7 cellular contexts compared by ENCODE assay signal in genomic region chr6:31462964-31463940, GRCh38. TPM values are rescaled to one million over a fixed set of nuclear protein-coding genes. Genes with fewer than 3 reads are reported as not detected.
A peak's percentile ranks its signal among the peaks of the same experiment; 100 is the strongest.
DNase-seq lines count a peak whose midpoint lies in the region; ATAC-seq and TF ChIP-seq lines count a peak whose summit lies in the region.

No MANE protein-coding gene starts in this region.

- H3K4me1 Mint-ChIP-seq in mesothelial cell of epicardium, result peaks cover 9% of the 10 kb centered on the region

- TF ChIP-seq CTCF in mesothelial cell of epicardium (IDR thresholded peaks at IDR 0.05; ENCODE audit: unreplicated experiment), result no peak

- DNase-seq in NCI-H526 treated with DMSO at 0.1 percent for 48 hours (lab: John Stamatoyannopoulos, UW) (peak; percentile 94), activated T-cell treated with anti-CD3 and anti-CD28 coated beads for 1 hour (ENCODE audit: low read depth) (peak; percentile 81), epidermal melanocyte (ENCODE audit: insufficient read length, low spot score) (peak; percentile 49), mesothelial cell of epicardium (ENCODE audit: low spot score in 2 of 2, unreplicated experiment in 2 of 2) (peak; percentile 65 to 90)
- DNase-seq in stimulated activated CD8-positive, alpha-beta memory T cell treated with anti-CD3 and anti-CD28 coated beads, Interleukin-15, amount 100 ng/mL, for 1 hour (ENCODE audit: low read depth), result peak; percentile 86

- peak overlapping the region; percentile 75 for H3K4me3 Mint-ChIP-seq in mesothelial cell of epicardium

- no peaks in the 10 kb centered on the region for H3K9me3 Mint-ChIP-seq in mesothelial cell of epicardium

- H3K36me3 Mint-ChIP-seq in mesothelial cell of epicardium, result no peaks in the 10 kb centered on the region

- ATAC-seq in GM18867 (IDR thresholded peaks at IDR 0.05; ENCODE audit: unreplicated experiment) (peak; percentile 86), HG03064 (IDR thresholded peaks at IDR 0.05; ENCODE audit: low read depth, unreplicated experiment) (peak; percentile 79)

- peaks cover 32% of the 10 kb centered on the region for H3K27me3 Mint-ChIP-seq in mesothelial cell of epicardium (ENCODE audit: low read depth)

- peak overlapping the region; percentile 56 for H3K27ac Mint-ChIP-seq in mesothelial cell of epicardium

RNA-seq across cellular contexts. Expression of gene MICB, which starts 34.7 kb away (rescaled TPM):
- total RNA-seq in mesothelial cell of epicardium, result 0.31 TPM in 1 of 3 replicates, not detected in the others

RNA-seq across cellular contexts. Expression of gene MICA, which starts 59.9 kb away (rescaled TPM):
- 14.1 to 16.1 TPM (median 15.5 TPM) in 3 replicates for total RNA-seq in mesothelial cell of epicardium

Comparison
In these comparisons a context has a peak if more than half of its experiments do, and no peak if none do; other contexts are left out.
1. Peak in every context shown above with its lines: DNase-seq and ATAC-seq.